ENCODE assay signal across 20 cellular contexts in genomic region chr5:25190521-25191000, GRCh38.
"Had no signal": no experiment of that assay in that cellular context is flagged by ENCODE, and none has a peak within 500 bp of the region (broad histone marks: within the 10 kb centered on the region; RNA-seq: fewer than 3 reads in every experiment).

No MANE protein-coding gene starts in this region.

- H3K4me3 Mint-ChIP-seq: activated B cell treated with CpG ODN at 0.5 μM for 24 hours; activated naive CD4-positive, alpha-beta T cell treated with anti-CD3 and anti-CD28 coated beads, Interleukin-2, amount 10 ng/mL, durations not matched to agents 7 days and 5 days; activated T-cell treated with anti-CD3 and anti-CD28 coated beads, Interleukin-2, amount 50 U/mL, for 24 hours; natural killer cell treated with Interleukin-12 subunit alpha and Interleukin-12 subunit beta and Interleukin-15 and Interleukin-18, amount 100 ng/mL, for 72 hours had no signal

- H3K27me3 ChIP-seq: adrenal gland, breast epithelium, esophagus squamous epithelium, neutrophil, transverse colon, vagina had no signal

- H3K9me3 ChIP-seq: adrenal gland, neutrophil, vagina had no signal

- H3K4me3 ChIP-seq: adrenal gland, breast epithelium, esophagus squamous epithelium, transverse colon, vagina had no signal

- H3K27me3 Mint-ChIP-seq: activated B cell treated with CpG ODN at 0.5 μM for 24 hours; activated CD4-positive, alpha-beta memory T cell treated with anti-CD3 and anti-CD28 coated beads, Interleukin-2, amount 10 ng/mL, durations not matched to agents 7 days and 5 days; activated naive CD4-positive, alpha-beta T cell treated with anti-CD3 and anti-CD28 coated beads, Interleukin-2, amount 10 ng/mL, durations not matched to agents 7 days and 5 days; activated T-cell treated with anti-CD3 and anti-CD28 coated beads, Interleukin-2, amount 50 U/mL, for 24 hours; natural killer cell treated with Interleukin-12 subunit alpha and Interleukin-12 subunit beta and Interleukin-15 and Interleukin-18, amount 100 ng/mL, for 72 hours had no signal

- H3K27ac Mint-ChIP-seq: activated B cell treated with CpG ODN at 0.5 μM for 24 hours; activated CD4-positive, alpha-beta memory T cell treated with anti-CD3 and anti-CD28 coated beads, Interleukin-2, amount 10 ng/mL, durations not matched to agents 7 days and 5 days; activated naive CD4-positive, alpha-beta T cell treated with anti-CD3 and anti-CD28 coated beads, Interleukin-2, amount 10 ng/mL, durations not matched to agents 7 days and 5 days; activated T-cell treated with anti-CD3 and anti-CD28 coated beads, Interleukin-2, amount 50 U/mL, for 24 hours; activated T-helper 2 cell treated with anti-CD3 and anti-CD28 coated beads, Interferon-gamma antibody, Interleukin-2, Interleukin-4, amounts not matched to agents 10 μg/mL and 5 μg/mL and 100 μg/mL, durations not matched to agents 14 hours and 24 hours and 36 hours; natural killer cell treated with Interleukin-12 subunit alpha and Interleukin-12 subunit beta and Interleukin-15 and Interleukin-18, amount 100 ng/mL, for 72 hours had no signal

- H3K27ac ChIP-seq: adrenal gland, breast epithelium, esophagus squamous epithelium, neutrophil, parathyroid adenoma, transverse colon, vagina had no signal

- H3K36me3 Mint-ChIP-seq: activated naive CD4-positive, alpha-beta T cell treated with anti-CD3 and anti-CD28 coated beads, Interleukin-2, amount 10 ng/mL, durations not matched to agents 7 days and 5 days; natural killer cell treated with Interleukin-12 subunit alpha and Interleukin-12 subunit beta and Interleukin-15 and Interleukin-18, amount 100 ng/mL, for 72 hours had no signal

- H3K4me1 Mint-ChIP-seq: activated B cell treated with CpG ODN at 0.5 μM for 24 hours; activated CD4-positive, alpha-beta memory T cell treated with anti-CD3 and anti-CD28 coated beads, Interleukin-2, amount 10 ng/mL, durations not matched to agents 7 days and 5 days; activated naive CD4-positive, alpha-beta T cell treated with anti-CD3 and anti-CD28 coated beads, Interleukin-2, amount 10 ng/mL, durations not matched to agents 7 days and 5 days had no signal

- ATAC-seq: natural killer cell treated with Interleukin-12 subunit alpha and Interleukin-12 subunit beta and Interleukin-15 and Interleukin-18, amount 100 ng/mL, for 72 hours; stimulated activated naive CD8-positive, alpha-beta T cell treated with anti-CD3 and anti-CD28 coated beads, Interleukin-15, Interleukin-2, amounts not matched to agents 100 U/mL and 50 U/mL, for 24 hours had no signal

- H3K36me3 ChIP-seq: adrenal gland, breast epithelium, esophagus squamous epithelium, neutrophil, transverse colon, vagina had no signal

- H3K4me1 ChIP-seq: adrenal gland, breast epithelium, esophagus squamous epithelium, parathyroid adenoma, transverse colon, vagina had no signal

- DNase-seq: activated B cell treated with CpG ODN at 0.5 μM for 24 hours; activated CD4-positive, alpha-beta memory T cell treated with anti-CD3 and anti-CD28 coated beads, Interleukin-2, amount 10 ng/mL, durations not matched to agents 7 days and 5 days; activated CD4-positive, alpha-beta T cell treated with anti-CD3 and anti-CD28 coated beads for 4 hours; activated naive CD4-positive, alpha-beta T cell treated with anti-CD3 and anti-CD28 coated beads, Interleukin-2, amount 10 ng/mL, durations not matched to agents 7 days and 5 days; activated T-cell treated with anti-CD3 and anti-CD28 coated beads, Interleukin-2, amount 50 U/mL, for 24 hours; adrenal gland; dermis blood vessel endothelial cell; effector memory CD4-positive, alpha-beta T cell; esophagus squamous epithelium; left cardiac atrium; retina; stimulated activated naive CD8-positive, alpha-beta T cell treated with anti-CD3 and anti-CD28 coated beads, Interleukin-15, Interleukin-2, amounts not matched to agents 100 U/mL and 50 U/mL, for 24 hours; substantia nigra; transverse colon had no signal
